Comparison of ENCODE assay signal across 24 cellular contexts in the genomic region with DNA sequence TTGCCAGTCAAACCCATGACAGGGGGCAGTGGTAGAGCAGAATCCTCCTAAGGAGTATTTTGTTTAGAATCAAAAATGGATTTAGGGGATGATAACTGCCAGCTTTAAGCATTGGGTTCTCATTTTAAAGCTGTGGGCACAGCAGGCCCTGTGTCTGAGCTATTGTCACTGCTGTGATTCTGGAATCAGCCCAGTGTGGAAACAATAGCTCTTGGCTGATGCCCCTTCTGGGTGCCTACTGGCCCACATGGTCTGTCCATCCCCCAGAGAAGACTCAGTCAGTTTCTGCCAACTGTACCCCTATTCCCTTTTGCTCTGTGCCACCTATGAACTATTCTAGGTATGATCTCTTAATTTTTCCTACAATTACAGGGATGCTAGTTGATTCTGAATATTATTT.
"Had no signal": no experiment of that assay in that cellular context is flagged by ENCODE, and none has a peak within 500 bp of the region (broad histone marks: within the 10 kb centered on the region; RNA-seq: fewer than 3 reads in every experiment).

No MANE protein-coding gene starts in this region.

- H3K27ac ChIP-seq: RWPE1 had no signal

- H3K9ac ChIP-seq: SK-N-SH had no signal

- DNase-seq: IMR-90; Karpas-422; KG1; MG63; NCI-H1092 treated with DMSO at 0.1 percent for 48 hours; NCI-H1417; NCI-H1436 treated with DMSO at 0.1 percent for 48 hours; NCI-H1694; NCI-H187 treated with DMSO at 0.1 percent for 48 hours; NCI-H2029 treated with DMSO at 0.1 percent for 48 hours; NCI-H2171 treated with DMSO at 0.1 percent for 48 hours; NCI-H345; NCI-H446 treated with DMSO at 0.1 percent for 48 hours; NCI-H510A treated with DMSO at 0.1 percent for 48 hours; NCI-H526; NCI-H748 treated with DMSO at 0.1 percent for 48 hours; NK-92 treated with Interleukin-12 subunit alpha and Interleukin-12 subunit beta, amount 100 ng/mL, for 24 hours; PC-3; SHP77; SK-N-SH; SW 1271 had no signal

- H3K4me3 ChIP-seq: MG63 had no signal

- H3K27me3 ChIP-seq: MG63 had no signal

- H3K36me3 ChIP-seq: MG63 had no signal

- H3K9me3 ChIP-seq: MG63, SK-N-SH had no signal

- ATAC-seq: HepG2, Panc1, PC-3 had no signal

- H3K4me2 ChIP-seq: SK-N-SH had no signal
